Comparison of ENCODE assay signal across 25 cellular contexts in genomic region chr17:3546997-3547396, GRCh38. TPM values are rescaled to one million over a fixed set of nuclear protein-coding genes. Genes with fewer than 3 reads are reported as not detected.
"Had no signal": no experiment of that assay in that cellular context is flagged by ENCODE, and none has a peak within 500 bp of the region (broad histone marks: within the 10 kb centered on the region; RNA-seq: fewer than 3 reads in every experiment).

No MANE protein-coding gene starts in this region.

- H3K27ac ChIP-seq: colonic mucosa, dorsolateral prefrontal cortex, epithelial cell of prostate, esophagus squamous epithelium, gastroesophageal sphincter, heart left ventricle, hepatocyte had no signal

- H3K27me3 Mint-ChIP-seq: memory B cell had no signal

- ATAC-seq: esophagus mucosa; gastroesophageal sphincter; left cardiac atrium; left ventricle myocardium superior; naive thymus-derived CD4-positive, alpha-beta T cell had no signal

- H3K36me3 Mint-ChIP-seq: immature natural killer cell; naive thymus-derived CD4-positive, alpha-beta T cell had no signal

- FAIRE-seq: endothelial cell of umbilical vein, frontal cortex had no signal

- H3K4me1 ChIP-seq: colonic mucosa, esophagus squamous epithelium, gastroesophageal sphincter, heart left ventricle had no signal

- DNase-seq: colonic mucosa; dermis blood vessel endothelial cell; dorsolateral prefrontal cortex; effector CD4-positive, alpha-beta T cell; effector memory CD4-positive, alpha-beta T cell; erythroblast; esophagus squamous epithelium; foreskin fibroblast; heart left ventricle; hypothalamus; immature natural killer cell; islet precursor cell; left cardiac atrium; left ventricle myocardium superior; mammary epithelial cell; midbrain; naive thymus-derived CD4-positive, alpha-beta T cell had no signal

- H3K4me3 Mint-ChIP-seq: immature natural killer cell; memory B cell; naive thymus-derived CD4-positive, alpha-beta T cell had no signal

- H2AFZ ChIP-seq: hepatocyte had no signal

- H3K9me3 ChIP-seq: colonic mucosa, esophagus squamous epithelium, gastroesophageal sphincter, heart left ventricle had no signal

- H3K27me3 ChIP-seq: colonic mucosa, dorsolateral prefrontal cortex, hepatocyte had no signal

- H3K4me3 ChIP-seq: colonic mucosa, dorsolateral prefrontal cortex, esophagus squamous epithelium, gastroesophageal sphincter, heart left ventricle, hepatocyte, lung had no signal

- H3K4me1 Mint-ChIP-seq: immature natural killer cell; naive thymus-derived CD4-positive, alpha-beta T cell had no signal

- H3K79me2 ChIP-seq: hepatocyte had no signal

- H3K4me2 ChIP-seq: hepatocyte had no signal

- H3K36me3 ChIP-seq: colonic mucosa, esophagus squamous epithelium, gastroesophageal sphincter, heart left ventricle had no signal

- H3K27ac Mint-ChIP-seq: immature natural killer cell; memory B cell; naive thymus-derived CD4-positive, alpha-beta T cell had no signal

- H3K9me3 Mint-ChIP-seq: immature natural killer cell had no signal

RNA-seq across cellular contexts. Expression of gene TRPV3, which starts 10.6 kb away (rescaled TPM):
- total RNA-seq: dermis blood vessel endothelial cell, endothelial cell of umbilical vein had no signal
- polyA plus RNA-seq: naive thymus-derived CD4-positive, alpha-beta T cell had no signal
